In the genomic region with DNA sequence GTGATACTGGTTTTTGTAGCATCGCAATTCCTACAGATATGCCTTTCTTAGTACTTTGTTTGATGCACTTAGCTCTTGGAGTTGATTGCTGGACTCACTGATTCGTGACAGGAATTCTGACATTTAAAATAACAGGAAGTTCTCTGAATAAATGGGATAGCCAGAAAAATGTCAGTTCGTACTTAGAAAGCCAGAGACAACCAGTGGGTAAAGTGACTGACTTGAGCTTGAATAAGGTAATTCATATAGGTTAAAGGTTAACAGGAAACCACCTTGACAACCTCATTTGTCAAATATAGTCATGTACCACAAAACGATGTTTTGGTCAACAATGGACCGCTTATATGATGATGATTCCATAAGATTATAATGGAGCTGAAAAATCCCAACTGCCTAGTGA, we compare ENCODE assay signal across 32 cellular contexts.
"Had no signal": no experiment of that assay in that cellular context is flagged by ENCODE, and none has a peak within 500 bp of the region (broad histone marks: within the 10 kb centered on the region; RNA-seq: fewer than 3 reads in every experiment).

No MANE protein-coding gene starts in this region.

- H3K27me3 Mint-ChIP-seq: activated CD4-positive, alpha-beta T cell treated with anti-CD3 and anti-CD28 coated beads for 36 hours; activated CD4-positive, alpha-beta T cell treated with anti-CD3 and anti-CD28 coated beads, Interleukin-2, amount 10 ng/mL, durations not matched to agents 7 days and 5 days; activated naive CD4-positive, alpha-beta T cell treated with anti-CD3 and anti-CD28 coated beads, Interleukin-2, amount 50 U/mL, for 24 hours; activated naive CD8-positive, alpha-beta T cell treated with anti-CD3 and anti-CD28 coated beads, Interleukin-2, amount 10 ng/mL, durations not matched to agents 7 days and 5 days; activated T-cell treated with anti-CD3 and anti-CD28 coated beads, Interleukin-2, amount 50 U/mL, for 24 hours; brain had no signal

- H3K4me1 Mint-ChIP-seq: activated CD4-positive, alpha-beta T cell treated with anti-CD3 and anti-CD28 coated beads for 36 hours; activated naive CD4-positive, alpha-beta T cell treated with anti-CD3 and anti-CD28 coated beads, Interleukin-2, amount 50 U/mL, for 24 hours had no signal

- H3K36me3 Mint-ChIP-seq: activated naive CD4-positive, alpha-beta T cell treated with anti-CD3 and anti-CD28 coated beads, Interleukin-2, amount 50 U/mL, for 24 hours; brain had no signal

- H3K4me1 ChIP-seq: adrenal gland had no signal

- H3K27ac Mint-ChIP-seq: activated CD4-positive, alpha-beta T cell treated with anti-CD3 and anti-CD28 coated beads for 36 hours; activated CD4-positive, alpha-beta T cell treated with anti-CD3 and anti-CD28 coated beads, Interleukin-2, amount 10 ng/mL, durations not matched to agents 7 days and 5 days; activated CD8-positive, alpha-beta T cell treated with anti-CD3 and anti-CD28 coated beads, Interleukin-2, amount 10 ng/mL, durations not matched to agents 7 days and 5 days; activated naive CD4-positive, alpha-beta T cell treated with anti-CD3 and anti-CD28 coated beads, Interleukin-2, amount 50 U/mL, for 24 hours; activated naive CD8-positive, alpha-beta T cell treated with anti-CD3 and anti-CD28 coated beads, Interleukin-2, amount 10 ng/mL, durations not matched to agents 7 days and 5 days; activated T-cell treated with anti-CD3 and anti-CD28 coated beads, Interleukin-2, amount 50 U/mL, for 24 hours; activated T-helper 2 cell treated with anti-CD3 and anti-CD28 coated beads, Interferon-gamma antibody, Interleukin-2, Interleukin-4, amounts not matched to agents 10 μg/mL and 5 μg/mL and 100 μg/mL, durations not matched to agents 14 hours and 24 hours and 36 hours; brain; T-helper 1 cell treated with Interleukin-12 subunit alpha and Interleukin-12 subunit beta and Interleukin-4 antibody, amounts not matched to agents 30 μg/mL and 1 μg/mL, for 36 hours; T-helper 2 cell treated with Interferon-gamma antibody and Interleukin-4, amounts not matched to agents 5 μg/mL and 100 μg/mL, for 36 hours had no signal

- H3K9ac ChIP-seq: KMS-11, SK-N-SH had no signal

- H2AFZ ChIP-seq: PC-9 had no signal

- H3K27me3 ChIP-seq: adrenal gland had no signal

- H3K9me2 ChIP-seq: SK-N-SH had no signal

- H3K4me2 ChIP-seq: KMS-11, PC-9, SK-N-SH had no signal

- H3K9me3 ChIP-seq: adrenal gland, SK-N-SH had no signal

- ATAC-seq: activated CD4-positive, alpha-beta T cell treated with anti-CD3 and anti-CD28 coated beads for 36 hours; activated CD4-positive, CD25-positive, alpha-beta regulatory T cell treated with anti-CD3 and anti-CD28 coated beads, Interleukin-2, amount 50 U/mL, for 24 hours; activated CD8-positive, alpha-beta T cell treated with anti-CD3 and anti-CD28 coated beads, Interleukin-2, amount 10 ng/mL, durations not matched to agents 7 days and 5 days had no signal

- H3K27ac ChIP-seq: adrenal gland, KMS-11, PC-9 had no signal

- H3K4me3 ChIP-seq: adrenal gland, PC-9 had no signal

- H3K9me3 Mint-ChIP-seq: activated CD4-positive, alpha-beta T cell treated with anti-CD3 and anti-CD28 coated beads, Interleukin-2, amount 10 ng/mL, durations not matched to agents 7 days and 5 days; activated naive CD4-positive, alpha-beta T cell treated with anti-CD3 and anti-CD28 coated beads, Interleukin-2, amount 50 U/mL, for 24 hours; activated naive CD8-positive, alpha-beta T cell treated with anti-CD3 and anti-CD28 coated beads, Interleukin-2, amount 10 ng/mL, durations not matched to agents 7 days and 5 days; activated T-cell treated with anti-CD3 and anti-CD28 coated beads, Interleukin-2, amount 50 U/mL, for 24 hours; activated T-helper 2 cell treated with anti-CD3 and anti-CD28 coated beads, Interferon-gamma antibody, Interleukin-2, Interleukin-4, amounts not matched to agents 10 μg/mL and 5 μg/mL and 100 μg/mL, durations not matched to agents 14 hours and 24 hours and 36 hours; brain; T-helper 1 cell treated with Interleukin-12 subunit alpha and Interleukin-12 subunit beta and Interleukin-4 antibody, amounts not matched to agents 30 μg/mL and 1 μg/mL, for 36 hours; T-helper 2 cell treated with Interferon-gamma antibody and Interleukin-4, amounts not matched to agents 5 μg/mL and 100 μg/mL, for 36 hours had no signal

- DNase-seq: activated CD4-positive, alpha-beta T cell treated with anti-CD3 and anti-CD28 coated beads for 36 hours; activated CD4-positive, alpha-beta T cell treated with anti-CD3 and anti-CD28 coated beads, Interleukin-2, amount 10 ng/mL, durations not matched to agents 7 days and 5 days; activated CD4-positive, alpha-beta T cell treated with anti-CD3 and anti-CD28 coated beads, Interleukin-2, amount 50 U/mL, for 48 hours; activated CD8-positive, alpha-beta T cell treated with anti-CD3 and anti-CD28 coated beads, Interleukin-2, amount 10 ng/mL, durations not matched to agents 7 days and 5 days; activated gamma-delta T cell; activated naive CD4-positive, alpha-beta T cell treated with Interleukin-2 at 50 U/mL for 16 hours; activated naive CD8-positive, alpha-beta T cell treated with anti-CD3 and anti-CD28 coated beads, Interleukin-2, amount 10 ng/mL, durations not matched to agents 7 days and 5 days; activated T-cell treated with anti-CD3 and anti-CD28 coated beads, Interleukin-2, amount 50 U/mL, for 24 hours; adrenal gland; caudate nucleus; NCI-H1092 treated with DMSO at 0.1 percent for 48 hours; NCI-H1417; NCI-H146; NCI-H187 treated with DMSO at 0.1 percent for 48 hours; NCI-H2081; NCI-H226; NCI-H446 treated with DMSO at 0.1 percent for 48 hours; NCI-H524; NK-92 treated with Interleukin-12 subunit alpha and Interleukin-12 subunit beta, amount 100 ng/mL, for 24 hours; PC-9; Right ventricle myocardium superior; SK-N-SH had no signal

- H3K36me3 ChIP-seq: adrenal gland had no signal

- H3K4me3 Mint-ChIP-seq: activated CD4-positive, alpha-beta T cell treated with anti-CD3 and anti-CD28 coated beads for 36 hours; activated CD4-positive, alpha-beta T cell treated with anti-CD3 and anti-CD28 coated beads, Interleukin-2, amount 10 ng/mL, durations not matched to agents 7 days and 5 days; activated CD8-positive, alpha-beta T cell treated with anti-CD3 and anti-CD28 coated beads, Interleukin-2, amount 10 ng/mL, durations not matched to agents 7 days and 5 days; activated naive CD4-positive, alpha-beta T cell treated with anti-CD3 and anti-CD28 coated beads, Interleukin-2, amount 50 U/mL, for 24 hours; activated naive CD8-positive, alpha-beta T cell treated with anti-CD3 and anti-CD28 coated beads, Interleukin-2, amount 10 ng/mL, durations not matched to agents 7 days and 5 days; activated T-cell treated with anti-CD3 and anti-CD28 coated beads, Interleukin-2, amount 50 U/mL, for 24 hours; brain; T-helper 1 cell treated with Interleukin-12 subunit alpha and Interleukin-12 subunit beta and Interleukin-4 antibody, amounts not matched to agents 30 μg/mL and 1 μg/mL, for 36 hours; T-helper 2 cell treated with Interferon-gamma antibody and Interleukin-4, amounts not matched to agents 5 μg/mL and 100 μg/mL, for 36 hours had no signal

- FAIRE-seq: bronchial epithelial cell, RCC 7860, TTC549 had no signal
